ENCODE assay signal across 24 cellular contexts in genomic region chr3:145176907-145177306, GRCh38.
"Had no signal": no experiment of that assay in that cellular context is flagged by ENCODE, and none has a peak within 500 bp of the region (broad histone marks: within the 10 kb centered on the region; RNA-seq: fewer than 3 reads in every experiment).

No MANE protein-coding gene starts in this region.

- H3K9ac ChIP-seq: neural progenitor cell had no signal

- DNase-seq: islet precursor cell; left ventricle myocardium inferior; mesendoderm; naive B cell; natural killer cell; nephron progenitor cell; occipital lobe; stimulated activated CD4-positive, alpha-beta T cell treated with anti-CD3 and anti-CD28 coated beads, Interleukin-1b, Interleukin-23, amount 100 ng/mL, for 48 hours; stimulated activated CD4-positive, alpha-beta T cell treated with anti-CD3 and anti-CD28 coated beads, Interleukin-4, amount 100 ng/mL, for 1 hour; stimulated activated naive B cell treated with anti-CD40 and anti-IgM and Interleukin-4, amounts not matched to agents 10 μg/mL and 1 μg/mL and 100 μg/mL, for 72 hours; stimulated activated naive CD8-positive, alpha-beta T cell treated with anti-CD3 and anti-CD28 coated beads, Interleukin-15, Interleukin-2, amounts not matched to agents 100 U/mL and 50 U/mL, for 24 hours; stomach; testis; thyroid gland; transverse colon; upper lobe of left lung had no signal

- H3K4me3 ChIP-seq: hepatocyte, left ventricle myocardium inferior, lung, neural progenitor cell, right atrium auricular region, skin epidermis, stomach, testis, thyroid gland, transverse colon, upper lobe of left lung, vagina had no signal

- H3K36me3 ChIP-seq: left ventricle myocardium inferior, neural progenitor cell, neutrophil, right atrium auricular region, stomach, thyroid gland, transverse colon, upper lobe of left lung, vagina had no signal

- H3K4me2 ChIP-seq: hepatocyte, neural progenitor cell had no signal

- H3K4me1 ChIP-seq: left ventricle myocardium inferior, right atrium auricular region, stomach, testis, transverse colon had no signal

- H3K79me2 ChIP-seq: hepatocyte had no signal

- H2AFZ ChIP-seq: hepatocyte, neural progenitor cell had no signal

- H3K9me3 ChIP-seq: left ventricle myocardium inferior, neutrophil, right atrium auricular region, stomach, testis, thyroid gland, transverse colon, upper lobe of left lung, vagina had no signal

- H3K27ac ChIP-seq: hepatocyte, left ventricle myocardium inferior, neural progenitor cell, neutrophil, right atrium auricular region, skin epidermis, stomach, testis, thyroid gland, transverse colon, upper lobe of left lung, vagina had no signal

- H3K27me3 ChIP-seq: hepatocyte, neural progenitor cell, neutrophil, right atrium auricular region, stomach, testis, thyroid gland, transverse colon, upper lobe of left lung, vagina had no signal

- ATAC-seq: natural killer cell; sciatic nerve; stimulated activated naive B cell treated with anti-CD40 and anti-IgM and Interleukin-4, amounts not matched to agents 10 μg/mL and 1 μg/mL and 100 μg/mL, for 72 hours; stimulated activated naive CD8-positive, alpha-beta T cell treated with anti-CD3 and anti-CD28 coated beads, Interleukin-15, Interleukin-2, amounts not matched to agents 100 U/mL and 50 U/mL, for 24 hours had no signal
